ENCODE assay signal across 20 cellular contexts in genomic region chr20:45037635-45038034, GRCh38.
DNase-seq lines count a peak whose midpoint lies in the region; ATAC-seq and TF ChIP-seq lines count a peak whose summit lies in the region.
"Had no signal": no experiment of that assay in that cellular context is flagged by ENCODE, and none has a peak within 500 bp of the region (broad histone marks: within the 10 kb centered on the region; RNA-seq: fewer than 3 reads in every experiment).

No MANE protein-coding gene starts in this region.

- peak overlapping the region; percentile 95 for H3K27ac Mint-ChIP-seq in activated T-cell treated with anti-CD3 and anti-CD28 coated beads, Interleukin-2, amount 50 U/mL, for 24 hours

- peak overlapping the region; percentile 54; the same call in 1 of the 2 replicates for H3K9ac ChIP-seq in SK-N-SH
- H3K9ac ChIP-seq: BLaER1 treated with 17β-estradiol and CSF1 and Interleukin-3, amounts not matched to agents 10 nM and 100 nM had no signal

- peaks cover 32% of the 10 kb centered on the region for H3K79me2 ChIP-seq in SK-N-SH (ENCODE audit: insufficient read depth)

- peaks cover 2 to 52% of the 10 kb centered on the region in 2 experiments; a peak in 3 of 4 replicates for H3K4me1 ChIP-seq in SK-N-SH (ENCODE audit: control insufficient read depth in 1 of 2, insufficient read depth in 2 of 2, low read depth in 1 of 2, low read length in 1 of 2)

- no peak for ATAC-seq in GM21528 (IDR thresholded peaks at IDR 0.05; ENCODE audit: low FRiP score, unreplicated experiment)
- ATAC-seq: GM12878, Panc1 had no signal

- peaks cover 3% of the 10 kb centered on the region for H3K9me3 Mint-ChIP-seq in activated T-cell treated with anti-CD3 and anti-CD28 coated beads, Interleukin-2, amount 50 U/mL, for 24 hours
- H3K9me3 Mint-ChIP-seq: activated CD4-positive, alpha-beta T cell treated with anti-CD3 and anti-CD28 coated beads, Interleukin-2, amount 10 ng/mL, durations not matched to agents 24 days and 14 days; activated naive CD4-positive, alpha-beta T cell treated with anti-CD3 and anti-CD28 coated beads, Interleukin-2, amount 10 ng/mL, durations not matched to agents 7 days and 5 days had no signal

- DNase-seq in activated T-cell treated with anti-CD3 and anti-CD28 coated beads, Interleukin-2, amount 50 U/mL, for 24 hours, result no peak
- no peak for DNase-seq in activated T-cell treated with anti-CD3 and anti-CD28 coated beads, Interleukin-2, amount 50 U/mL, for 1 hour
- DNase-seq in SK-N-SH (no peak), epithelial cell of prostate (ENCODE audit: low read depth, low spot score) (no peak), pons (ENCODE audit: low spot score) (peak; percentile 8), Kasumi-1 (lab: John Stamatoyannopoulos, UW) (no peak), DMS114 treated with DMSO at 0.1 percent for 48 hours (lab: John Stamatoyannopoulos, UW; ENCODE audit: unreplicated experiment) (no peak)
- DNase-seq: activated CD4-positive, alpha-beta T cell treated with anti-CD3 and anti-CD28 coated beads, Interleukin-2, amount 10 ng/mL, durations not matched to agents 24 days and 14 days; activated naive CD4-positive, alpha-beta T cell treated with anti-CD3 and anti-CD28 coated beads, Interleukin-2, amount 10 ng/mL, durations not matched to agents 7 days and 5 days; MM.1S; NCI-H1694; NCI-H2227 treated with DMSO at 0.1 percent for 48 hours; NCI-H774; upper lobe of left lung had no signal

- peaks cover 88% of the 10 kb centered on the region for H3K4me1 Mint-ChIP-seq in activated T-cell treated with anti-CD3 and anti-CD28 coated beads, Interleukin-2, amount 50 U/mL, for 24 hours (ENCODE audit: low read depth)

- POLR2A ChIA-PET in SK-N-SH (lab: Yijun Ruan, JAX), result no interaction called here

- no peaks in the 10 kb centered on the region for H4K20me1 ChIP-seq in SK-N-SH (ENCODE audit: insufficient read depth)

- no peaks in the 10 kb centered on the region for H3K9me2 ChIP-seq in SK-N-SH

- H3K4me3 Mint-ChIP-seq in activated T-cell treated with anti-CD3 and anti-CD28 coated beads, Interleukin-2, amount 50 U/mL, for 24 hours, result no peak overlapping the region
- H3K4me3 Mint-ChIP-seq: activated CD4-positive, alpha-beta T cell treated with anti-CD3 and anti-CD28 coated beads, Interleukin-2, amount 10 ng/mL, durations not matched to agents 24 days and 14 days; activated naive CD4-positive, alpha-beta T cell treated with anti-CD3 and anti-CD28 coated beads, Interleukin-2, amount 10 ng/mL, durations not matched to agents 7 days and 5 days had no signal

- peaks cover 21% of the 10 kb centered on the region for H3F3A ChIP-seq in SK-N-SH (replicated peaks; ENCODE audit: insufficient read depth)

- no peaks in the 10 kb centered on the region for H3K9me3 ChIP-seq in SK-N-SH
- H3K9me3 ChIP-seq: upper lobe of left lung had no signal

- H3K36me3 Mint-ChIP-seq in activated T-cell treated with anti-CD3 and anti-CD28 coated beads, Interleukin-2, amount 50 U/mL, for 24 hours (ENCODE audit: low read depth), result peaks cover 83% of the 10 kb centered on the region

- TF ChIP-seq EP300 in SK-N-SH (IDR thresholded peaks at IDR 0.05; ENCODE audit: borderline replicate concordance in 1 of 2, low read depth in 1 of 2, low read length in 1 of 2), result no peak

- no peaks in the 10 kb centered on the region for H3K27me3 Mint-ChIP-seq in activated T-cell treated with anti-CD3 and anti-CD28 coated beads, Interleukin-2, amount 50 U/mL, for 24 hours
- H3K27me3 Mint-ChIP-seq: activated CD4-positive, alpha-beta T cell treated with anti-CD3 and anti-CD28 coated beads, Interleukin-2, amount 10 ng/mL, durations not matched to agents 24 days and 14 days; activated naive CD4-positive, alpha-beta T cell treated with anti-CD3 and anti-CD28 coated beads, Interleukin-2, amount 10 ng/mL, durations not matched to agents 7 days and 5 days had no signal

- 78% methylated on average over 2 of the region's 2 CpGs for WGBS in SK-N-SH (ENCODE audit: low lambda C conversion rate)

- TF ChIP-seq CTCF in SK-N-SH (IDR thresholded peaks at IDR 0.05), result no peak

- CTCF ChIA-PET in SK-N-SH (lab: Yijun Ruan, JAX), result interaction anchor here (1.3 to 1.9 kb wide), 3 partner anchors 58 to 257 kb away, joined by 3 to 8 read pairs (median 4); no protein-coding TSS in a partner anchor

- 0 out of 2 replicates have a peak overlapping the region, but pooled peaks have one; percentile 54 for H3K4me2 ChIP-seq in SK-N-SH

- H3K27ac ChIP-seq in SK-N-SH (ENCODE audit: low read depth in 2 of 2, low read length in 1 of 2), result peak overlapping the region; percentile 56 to 89; a peak in 3 of 4 replicates
- peak overlapping the region; percentile 80 for H3K27ac ChIP-seq in epithelial cell of prostate
- H3K27ac ChIP-seq: coronary artery, skin epidermis, upper lobe of left lung had no signal

- TF ChIP-seq RAD21 in SK-N-SH (IDR thresholded peaks at IDR 0.05; ENCODE audit: low read length), result no peak

- H2AFZ ChIP-seq in SK-N-SH (ENCODE audit: low read depth), result no peak overlapping the region

- peaks cover 2 to 11% of the 10 kb centered on the region in 2 experiments for H3K36me3 ChIP-seq in SK-N-SH (replicated peaks in 1 of 2; ENCODE audit: control insufficient read depth in 1 of 2, insufficient read depth in 2 of 2, low read length in 1 of 2)

- H3K27me3 ChIP-seq in SK-N-SH (ENCODE audit: insufficient read depth), result no peaks in the 10 kb centered on the region
- H3K27me3 ChIP-seq: BLaER1 treated with 17β-estradiol and CSF1 and Interleukin-3, amounts not matched to agents 10 nM and 100 nM; upper lobe of left lung had no signal

- no peak overlapping the region for H3K4me3 ChIP-seq in SK-N-SH (ENCODE audit: low read depth in 2 of 2, low read length in 1 of 2)
- H3K4me3 ChIP-seq: BLaER1 treated with 17β-estradiol and CSF1 and Interleukin-3, amounts not matched to agents 10 nM and 100 nM; coronary artery; GM12878; skin epidermis; upper lobe of left lung had no signal

TF ChIP-seq in SK-N-SH, 30 proteins besides CTCF, POLR2A, EP300 and RAD21:
- TF ChIP-seq EZH2phosphoT487 (IDR thresholded peaks at IDR 0.05; ENCODE audit: borderline replicate concordance, low read depth) (no peak), YY1 (IDR thresholded peaks at IDR 0.05; ENCODE audit: low read depth) (no peak), CHD2 (IDR thresholded peaks at IDR 0.05; ENCODE audit: low read length, partially characterized antibody) (no peak), USF1 (IDR thresholded peaks at IDR 0.05; ENCODE audit: borderline replicate concordance, low read depth) (no peak)
